Comparison of ENCODE assay signal across 8 cellular contexts in genomic region chr6:28597217-28597835, GRCh38.
DNase-seq lines count a peak whose midpoint lies in the region; ATAC-seq and TF ChIP-seq lines count a peak whose summit lies in the region.

No MANE protein-coding gene starts in this region.

- H3K9me3 Mint-ChIP-seq in endothelial cell (ENCODE audit: unreplicated experiment), result no peaks in the 10 kb centered on the region

- no peaks in the 10 kb centered on the region for H3K36me3 Mint-ChIP-seq in endothelial cell (ENCODE audit: low read depth, unreplicated experiment)

- TF ChIP-seq CTCF in endothelial cell (IDR thresholded peaks at IDR 0.05; ENCODE audit: unreplicated experiment), result no peak

- H3K27ac Mint-ChIP-seq in endothelial cell (ENCODE audit: unreplicated experiment), result no peak overlapping the region

- ATAC-seq in GM19463 (IDR thresholded peaks at IDR 0.05; ENCODE audit: unreplicated experiment) (no peak), GM19328 (IDR thresholded peaks at IDR 0.05; ENCODE audit: unreplicated experiment) (no peak)

- DNase-seq in COR-L47 (lab: John Stamatoyannopoulos, UW), result peak; percentile 46
- DNase-seq in HS-27A (ENCODE audit: low read depth), result peak; percentile 74
- DNase-seq in SHP77 treated with DMSO at 0.1 percent for 48 hours (lab: John Stamatoyannopoulos, UW), result peak; percentile 63
- DNase-seq in endothelial cell (ENCODE audit: low spot score), result peak; percentile 40
- peak; percentile 70 for DNase-seq in stimulated activated CD4-positive, alpha-beta T cell treated with anti-CD3 and anti-CD28 coated beads, Interleukin-1b, Interleukin-23, amount 100 ng/mL, for 48 hours
- no peak for DNase-seq in effector CD4-positive, alpha-beta T cell

- H3K4me1 Mint-ChIP-seq in endothelial cell (ENCODE audit: unreplicated experiment), result peaks cover 6% of the 10 kb centered on the region

- H3K27me3 Mint-ChIP-seq in endothelial cell (ENCODE audit: unreplicated experiment), result peaks cover 1% of the 10 kb centered on the region

- H3K4me3 Mint-ChIP-seq in endothelial cell (ENCODE audit: unreplicated experiment), result peak overlapping the region; percentile 89
